19 cellular contexts compared by ENCODE assay signal in the genomic region with DNA sequence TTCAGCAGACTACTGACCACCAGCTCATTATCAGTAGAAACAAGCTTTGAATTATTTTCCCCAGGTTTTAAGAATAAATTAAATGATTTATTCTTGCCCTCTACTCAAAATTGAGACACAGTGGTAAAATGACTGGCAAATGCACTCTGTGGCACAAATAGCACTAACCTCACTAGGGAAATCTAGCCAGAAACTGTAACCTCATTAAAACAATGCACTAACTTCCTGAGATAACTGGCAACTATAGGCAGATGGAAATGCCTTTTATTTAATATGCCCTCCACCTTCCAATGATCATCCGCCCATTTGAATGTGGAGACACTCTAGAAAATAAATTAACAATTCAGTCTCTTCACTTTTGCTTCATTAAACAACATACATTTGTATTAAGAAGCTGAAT.
"Had no signal": no experiment of that assay in that cellular context is flagged by ENCODE, and none has a peak within 500 bp of the region (broad histone marks: within the 10 kb centered on the region; RNA-seq: fewer than 3 reads in every experiment).

No MANE protein-coding gene starts in this region.

- ATAC-seq: esophagus mucosa; heart left ventricle; naive thymus-derived CD4-positive, alpha-beta T cell; sciatic nerve had no signal

- H3K4me1 ChIP-seq: stomach had no signal

- H3K27me3 ChIP-seq: heart left ventricle, spleen, stomach, transverse colon had no signal

- FAIRE-seq: frontal cortex had no signal

- H3K36me3 ChIP-seq: spleen, thoracic aorta, transverse colon had no signal

- H3K27ac ChIP-seq: heart left ventricle, stomach, thoracic aorta, transverse colon had no signal

- H3K4me3 ChIP-seq: heart left ventricle, spleen, stomach, thoracic aorta, transverse colon had no signal

- H3K9me3 ChIP-seq: heart left ventricle, spleen, stomach, thoracic aorta, transverse colon had no signal

- DNase-seq: endodermal cell; heart left ventricle; hypothalamus; kidney glomerular epithelial cell; mammary epithelial cell; naive thymus-derived CD4-positive, alpha-beta T cell; nephron progenitor cell; posterior cingulate gyrus; spleen; stimulated activated CD4-positive, alpha-beta T cell treated with anti-CD3 and anti-CD28 coated beads, Interleukin-2, amount 100 ng/mL, for 24 hours; stimulated activated CD4-positive, alpha-beta T cell treated with anti-CD3 and anti-CD28 coated beads, Interleukin-4, amount 100 ng/mL, for 4 hours; stimulated activated naive CD4-positive, alpha-beta T cell; stomach; substantia nigra; transverse colon had no signal
